34 cellular contexts compared by ENCODE assay signal in the genomic region with DNA sequence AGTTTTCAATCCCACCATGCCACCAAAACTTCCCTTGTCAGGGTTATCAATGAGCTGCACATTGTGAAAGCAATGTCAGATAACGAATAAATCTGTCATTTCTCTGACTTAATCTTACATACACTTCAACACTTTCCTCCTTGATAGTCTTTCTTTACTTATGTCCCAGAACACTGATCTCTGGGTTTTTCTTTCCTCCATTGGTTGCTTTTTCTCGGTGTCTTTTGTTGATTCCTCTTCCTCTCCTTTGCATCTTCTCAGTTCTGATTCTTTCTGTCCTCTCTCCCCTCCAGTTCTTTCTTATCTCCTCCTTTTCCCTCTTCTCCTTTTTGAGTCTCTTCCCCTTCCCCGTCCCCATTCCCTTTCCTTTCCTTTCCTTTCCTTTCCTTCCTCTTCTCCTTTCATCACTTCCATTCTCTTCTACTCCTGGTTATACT.
"Had no signal": no experiment of that assay in that cellular context is flagged by ENCODE, and none has a peak within 500 bp of the region (broad histone marks: within the 10 kb centered on the region; RNA-seq: fewer than 3 reads in every experiment).

No MANE protein-coding gene starts in this region.

- H3K27me3 ChIP-seq: ascending aorta had no signal

- H3K36me3 ChIP-seq: ascending aorta had no signal

- H3K27me3 Mint-ChIP-seq: activated naive CD4-positive, alpha-beta T cell treated with anti-CD3 and anti-CD28 coated beads, Interleukin-2, amount 50 U/mL, for 24 hours; activated naive CD8-positive, alpha-beta T cell treated with anti-CD3 and anti-CD28 coated beads, Interleukin-2, amount 10 ng/mL, durations not matched to agents 7 days and 5 days; activated T-cell treated with anti-CD3 and anti-CD28 coated beads, Interleukin-2, amount 50 U/mL, for 24 hours; brain had no signal

- H3K4me3 ChIP-seq: ascending aorta had no signal

- H3K27ac Mint-ChIP-seq: activated CD4-positive, alpha-beta memory T cell treated with anti-CD3 and anti-CD28 coated beads, Interleukin-2, amount 10 ng/mL, durations not matched to agents 7 days and 5 days; activated CD4-positive, alpha-beta T cell treated with anti-CD3 and anti-CD28 coated beads for 36 hours; activated CD8-positive, alpha-beta memory T cell treated with anti-CD3 and anti-CD28 coated beads, Interleukin-2, amount 10 ng/mL, durations not matched to agents 7 days and 5 days; activated CD8-positive, alpha-beta T cell treated with anti-CD3 and anti-CD28 coated beads, Interleukin-2, amount 10 ng/mL, durations not matched to agents 7 days and 5 days; activated naive CD4-positive, alpha-beta T cell treated with anti-CD3 and anti-CD28 coated beads, Interleukin-2, amount 10 ng/mL, durations not matched to agents 7 days and 5 days; activated naive CD4-positive, alpha-beta T cell treated with anti-CD3 and anti-CD28 coated beads, Interleukin-2, amount 50 U/mL, for 24 hours; activated naive CD8-positive, alpha-beta T cell; activated naive CD8-positive, alpha-beta T cell treated with anti-CD3 and anti-CD28 coated beads, Interleukin-2, amount 10 ng/mL, durations not matched to agents 7 days and 5 days; activated naive CD8-positive, alpha-beta T cell treated with anti-CD3 and anti-CD28 coated beads, Interleukin-2, amount 50 U/mL, for 24 hours; activated T-cell treated with anti-CD3 and anti-CD28 coated beads, Interleukin-2, amount 50 U/mL, for 24 hours; activated T-helper 2 cell treated with anti-CD3 and anti-CD28 coated beads, Interferon-gamma antibody, Interleukin-2, Interleukin-4, amounts not matched to agents 10 μg/mL and 5 μg/mL and 100 μg/mL, durations not matched to agents 14 hours and 24 hours and 36 hours; brain; T-helper 1 cell treated with Interleukin-12 subunit alpha and Interleukin-12 subunit beta and Interleukin-4 antibody, amounts not matched to agents 30 μg/mL and 1 μg/mL, for 36 hours; T-helper 2 cell treated with Interferon-gamma antibody and Interleukin-4, amounts not matched to agents 5 μg/mL and 100 μg/mL, for 36 hours; WTC11 had no signal

- H3K36me3 Mint-ChIP-seq: activated naive CD4-positive, alpha-beta T cell treated with anti-CD3 and anti-CD28 coated beads, Interleukin-2, amount 10 ng/mL, durations not matched to agents 7 days and 5 days; activated naive CD4-positive, alpha-beta T cell treated with anti-CD3 and anti-CD28 coated beads, Interleukin-2, amount 50 U/mL, for 24 hours; activated naive CD8-positive, alpha-beta T cell treated with anti-CD3 and anti-CD28 coated beads, Interleukin-2, amount 10 ng/mL, durations not matched to agents 7 days and 5 days; brain; WTC11 had no signal

- H3K9me3 Mint-ChIP-seq: activated CD4-positive, alpha-beta memory T cell treated with anti-CD3 and anti-CD28 coated beads, Interleukin-2, amount 10 ng/mL, durations not matched to agents 7 days and 5 days; activated naive CD4-positive, alpha-beta T cell treated with anti-CD3 and anti-CD28 coated beads, Interleukin-2, amount 10 ng/mL, durations not matched to agents 7 days and 5 days; activated naive CD4-positive, alpha-beta T cell treated with anti-CD3 and anti-CD28 coated beads, Interleukin-2, amount 50 U/mL, for 24 hours; activated naive CD8-positive, alpha-beta T cell treated with anti-CD3 and anti-CD28 coated beads, Interleukin-2, amount 10 ng/mL, durations not matched to agents 7 days and 5 days; activated naive CD8-positive, alpha-beta T cell treated with anti-CD3 and anti-CD28 coated beads, Interleukin-2, amount 50 U/mL, for 24 hours; activated T-cell treated with anti-CD3 and anti-CD28 coated beads, Interleukin-2, amount 50 U/mL, for 24 hours; activated T-helper 2 cell treated with anti-CD3 and anti-CD28 coated beads, Interferon-gamma antibody, Interleukin-2, Interleukin-4, amounts not matched to agents 10 μg/mL and 5 μg/mL and 100 μg/mL, durations not matched to agents 14 hours and 24 hours and 36 hours; T-helper 1 cell treated with Interleukin-12 subunit alpha and Interleukin-12 subunit beta and Interleukin-4 antibody, amounts not matched to agents 30 μg/mL and 1 μg/mL, for 36 hours; T-helper 2 cell treated with Interferon-gamma antibody and Interleukin-4, amounts not matched to agents 5 μg/mL and 100 μg/mL, for 36 hours had no signal

- H3K4me1 ChIP-seq: ascending aorta had no signal

- DNase-seq: activated CD4-positive, alpha-beta memory T cell treated with anti-CD3 and anti-CD28 coated beads, Interleukin-2, amount 10 ng/mL, durations not matched to agents 7 days and 5 days; activated CD4-positive, alpha-beta T cell treated with anti-CD3 and anti-CD28 coated beads for 1 hour; activated CD4-positive, alpha-beta T cell treated with anti-CD3 and anti-CD28 coated beads for 36 hours; activated CD4-positive, alpha-beta T cell treated with anti-CD3 and anti-CD28 coated beads for 48 hours; activated CD4-positive, alpha-beta T cell treated with anti-CD3 and anti-CD28 coated beads, Interleukin-2, amount 50 U/mL, for 48 hours; activated CD4-positive, CD25-positive, alpha-beta regulatory T cell; activated CD8-positive, alpha-beta memory T cell treated with anti-CD3 and anti-CD28 coated beads for 24 hours; activated CD8-positive, alpha-beta memory T cell treated with anti-CD3 and anti-CD28 coated beads, Interleukin-2, amount 10 ng/mL, durations not matched to agents 7 days and 5 days; activated CD8-positive, alpha-beta memory T cell treated with anti-CD3 and anti-CD28 coated beads, Interleukin-2, amount 50 U/mL, for 48 hours; activated CD8-positive, alpha-beta T cell treated with anti-CD3 and anti-CD28 coated beads, Interleukin-2, amount 10 ng/mL, durations not matched to agents 7 days and 5 days; activated effector memory CD4-positive, alpha-beta T cell treated with Interleukin-2 at 50 U/mL for 16 hours; activated gamma-delta T cell; activated naive CD4-positive, alpha-beta T cell treated with anti-CD3 and anti-CD28 coated beads, Interleukin-2, amount 10 ng/mL, durations not matched to agents 7 days and 5 days; activated naive CD4-positive, alpha-beta T cell treated with Interleukin-2 at 50 U/mL for 16 hours; activated naive CD8-positive, alpha-beta T cell treated with anti-CD3 and anti-CD28 coated beads, Interleukin-2, amount 10 ng/mL, durations not matched to agents 7 days and 5 days; activated naive CD8-positive, alpha-beta T cell treated with anti-CD3 and anti-CD28 coated beads, Interleukin-2, amount 50 U/mL, for 24 hours; activated T-cell treated with anti-CD3 and anti-CD28 coated beads, Interleukin-2, amount 50 U/mL, for 24 hours; activated T-cell treated with anti-CD3 and anti-CD28 coated beads, Interleukin-2, amount 50 U/mL, for 48 hours; amygdala; anterior cingulate cortex; central memory CD4-positive, alpha-beta T cell; T-helper 1 cell; T-helper 2 cell; T-helper 9 cell had no signal

- H3K4me3 Mint-ChIP-seq: activated CD4-positive, alpha-beta memory T cell treated with anti-CD3 and anti-CD28 coated beads, Interleukin-2, amount 10 ng/mL, durations not matched to agents 7 days and 5 days; activated CD4-positive, alpha-beta T cell treated with anti-CD3 and anti-CD28 coated beads for 36 hours; activated CD8-positive, alpha-beta memory T cell treated with anti-CD3 and anti-CD28 coated beads, Interleukin-2, amount 10 ng/mL, durations not matched to agents 7 days and 5 days; activated CD8-positive, alpha-beta T cell treated with anti-CD3 and anti-CD28 coated beads, Interleukin-2, amount 10 ng/mL, durations not matched to agents 7 days and 5 days; activated naive CD4-positive, alpha-beta T cell treated with anti-CD3 and anti-CD28 coated beads, Interleukin-2, amount 10 ng/mL, durations not matched to agents 7 days and 5 days; activated naive CD4-positive, alpha-beta T cell treated with anti-CD3 and anti-CD28 coated beads, Interleukin-2, amount 50 U/mL, for 24 hours; activated naive CD8-positive, alpha-beta T cell; activated naive CD8-positive, alpha-beta T cell treated with anti-CD3 and anti-CD28 coated beads, Interleukin-2, amount 10 ng/mL, durations not matched to agents 7 days and 5 days; activated naive CD8-positive, alpha-beta T cell treated with anti-CD3 and anti-CD28 coated beads, Interleukin-2, amount 50 U/mL, for 24 hours; activated T-cell treated with anti-CD3 and anti-CD28 coated beads, Interleukin-2, amount 50 U/mL, for 24 hours; brain; T-helper 1 cell treated with Interleukin-12 subunit alpha and Interleukin-12 subunit beta and Interleukin-4 antibody, amounts not matched to agents 30 μg/mL and 1 μg/mL, for 36 hours; T-helper 2 cell treated with Interferon-gamma antibody and Interleukin-4, amounts not matched to agents 5 μg/mL and 100 μg/mL, for 36 hours; WTC11 had no signal

- H3K27ac ChIP-seq: ascending aorta, VCaP had no signal

- H3K4me1 Mint-ChIP-seq: activated CD4-positive, alpha-beta memory T cell treated with anti-CD3 and anti-CD28 coated beads, Interleukin-2, amount 10 ng/mL, durations not matched to agents 7 days and 5 days; activated CD4-positive, alpha-beta T cell treated with anti-CD3 and anti-CD28 coated beads for 36 hours; activated CD8-positive, alpha-beta memory T cell treated with anti-CD3 and anti-CD28 coated beads, Interleukin-2, amount 10 ng/mL, durations not matched to agents 7 days and 5 days; activated naive CD4-positive, alpha-beta T cell treated with anti-CD3 and anti-CD28 coated beads, Interleukin-2, amount 10 ng/mL, durations not matched to agents 7 days and 5 days; activated naive CD4-positive, alpha-beta T cell treated with anti-CD3 and anti-CD28 coated beads, Interleukin-2, amount 50 U/mL, for 24 hours; activated naive CD8-positive, alpha-beta T cell treated with anti-CD3 and anti-CD28 coated beads, Interleukin-2, amount 50 U/mL, for 24 hours had no signal

- H3K9me3 ChIP-seq: ascending aorta had no signal

- ATAC-seq: activated CD4-positive, alpha-beta T cell treated with anti-CD3 and anti-CD28 coated beads for 36 hours; activated CD4-positive, CD25-positive, alpha-beta regulatory T cell treated with anti-CD3 and anti-CD28 coated beads, Interleukin-2, amount 50 U/mL, for 24 hours; activated CD8-positive, alpha-beta memory T cell treated with anti-CD3 and anti-CD28 coated beads, Interleukin-2, amount 10 ng/mL, durations not matched to agents 7 days and 5 days; activated CD8-positive, alpha-beta T cell treated with anti-CD3 and anti-CD28 coated beads, Interleukin-2, amount 10 ng/mL, durations not matched to agents 7 days and 5 days; activated naive CD8-positive, alpha-beta T cell treated with anti-CD3 and anti-CD28 coated beads, Interleukin-2, amount 50 U/mL, for 24 hours; WTC11 had no signal
